ENCODE assay signal across 20 cellular contexts in genomic region chrX:126701380-126701779, GRCh38.
"Had no signal": no experiment of that assay in that cellular context is flagged by ENCODE, and none has a peak within 500 bp of the region (broad histone marks: within the 10 kb centered on the region; RNA-seq: fewer than 3 reads in every experiment).

No MANE protein-coding gene starts in this region.

- H3K27me3 ChIP-seq: breast epithelium, esophagus squamous epithelium, left lung, thyroid gland, upper lobe of left lung had no signal

- H3K4me1 ChIP-seq: breast epithelium, esophagus squamous epithelium, left lung, lower lobe of right lung, thyroid gland, upper lobe of left lung had no signal

- H3K4me3 ChIP-seq: breast epithelium, esophagus squamous epithelium, left lung, lower lobe of right lung, skin epidermis, thyroid gland, upper lobe of left lung had no signal

- H3K27ac ChIP-seq: breast epithelium, esophagus squamous epithelium, left lung, lower lobe of right lung, skin epidermis, thyroid gland, upper lobe of left lung had no signal

- H3K36me3 ChIP-seq: breast epithelium, esophagus squamous epithelium, left lung, lower lobe of right lung, thyroid gland, upper lobe of left lung had no signal

- H3K9me3 ChIP-seq: breast epithelium, esophagus squamous epithelium, left lung, lower lobe of right lung, thyroid gland, upper lobe of left lung had no signal

- DNase-seq: activated CD4-positive, alpha-beta memory T cell treated with anti-CD3 and anti-CD28 coated beads, Interleukin-2, amount 10 ng/mL, durations not matched to agents 7 days and 5 days; activated CD4-positive, alpha-beta T cell treated with anti-CD3 and anti-CD28 coated beads for 1 hour; activated CD4-positive, alpha-beta T cell treated with anti-CD3 and anti-CD28 coated beads, Interleukin-2, amount 10 ng/mL, durations not matched to agents 7 days and 5 days; activated gamma-delta T cell treated with Interleukin-2 at 50 U/mL for 16 hours; activated T-cell treated with anti-CD3 and anti-CD28 coated beads, Interleukin-2, amount 50 U/mL, for 4 hours; central memory CD4-positive, alpha-beta T cell; endodermal cell; esophagus squamous epithelium; foreskin melanocyte; kidney glomerular epithelial cell; left lung; lower lobe of right lung; mesendoderm; stimulated activated CD4-positive, alpha-beta T cell treated with anti-CD3 and anti-CD28 coated beads, Interleukin-12 subunit alpha, Interleukin-12 subunit beta, amount 100 ng/mL, for 4 hours; stimulated activated CD4-positive, alpha-beta T cell treated with anti-CD3 and anti-CD28 coated beads, Interleukin-4, amount 100 ng/mL, for 1 hour; T-helper 2 cell; thyroid gland; upper lobe of left lung had no signal
